Comparison of ENCODE assay signal across 28 cellular contexts in the genomic region with DNA sequence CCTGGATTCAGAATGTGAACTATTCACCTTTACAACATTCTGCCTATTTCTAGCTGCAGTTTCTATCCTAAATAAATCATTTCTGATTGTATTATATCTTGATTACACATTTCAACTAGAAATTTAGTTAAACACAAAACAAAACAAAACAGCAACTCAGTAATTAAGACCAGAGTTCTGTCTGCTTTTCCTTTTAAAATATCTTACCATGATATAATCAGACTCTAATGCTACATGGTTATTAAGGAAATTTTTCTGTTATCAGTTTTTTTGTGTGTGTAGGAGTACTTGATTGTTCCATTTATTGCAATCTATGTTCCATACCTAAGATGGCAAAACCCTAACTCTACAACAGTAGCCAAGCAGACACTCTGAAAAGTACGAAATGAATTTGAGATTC.
"Had no signal": no experiment of that assay in that cellular context is flagged by ENCODE, and none has a peak within 500 bp of the region (broad histone marks: within the 10 kb centered on the region; RNA-seq: fewer than 3 reads in every experiment).

No MANE protein-coding gene starts in this region.

- H2AFZ ChIP-seq: hepatocyte had no signal

- DNase-seq: colonic mucosa; cortex of kidney; dermis blood vessel endothelial cell; dorsolateral prefrontal cortex; effector CD4-positive, alpha-beta T cell; effector CD8-positive, alpha-beta T cell; effector memory CD4-positive, alpha-beta T cell; effector memory CD8-positive, alpha-beta T cell; endodermal cell; erythroblast; esophagus squamous epithelium; foreskin fibroblast; foreskin keratinocyte; foreskin melanocyte; gastrocnemius medialis; glutamatergic neuron; head of caudate nucleus; heart left ventricle; heart right ventricle had no signal

- H3K27ac ChIP-seq: colonic mucosa, coronary artery, dorsolateral prefrontal cortex, epithelial cell of prostate, esophagus muscularis mucosa, esophagus squamous epithelium, foreskin keratinocyte, gastrocnemius medialis, gastroesophageal sphincter, heart left ventricle, heart right ventricle, hepatocyte had no signal

- H3K27me3 ChIP-seq: colonic mucosa, dorsolateral prefrontal cortex, esophagus muscularis mucosa, esophagus squamous epithelium, foreskin keratinocyte, gastrocnemius medialis, heart left ventricle, heart right ventricle, hepatocyte had no signal

- H3K79me2 ChIP-seq: hepatocyte had no signal

- H3K36me3 ChIP-seq: colonic mucosa, esophagus muscularis mucosa, esophagus squamous epithelium, gastrocnemius medialis, gastroesophageal sphincter, heart left ventricle, heart right ventricle had no signal

- H3K9me3 ChIP-seq: colonic mucosa, esophagus muscularis mucosa, esophagus squamous epithelium, gastrocnemius medialis, gastroesophageal sphincter, heart left ventricle had no signal

- FAIRE-seq: colon, endothelial cell of umbilical vein, frontal cortex had no signal

- H3K4me3 ChIP-seq: colonic mucosa, coronary artery, dorsolateral prefrontal cortex, esophagus muscularis mucosa, esophagus squamous epithelium, gastrocnemius medialis, gastroesophageal sphincter, heart left ventricle, heart right ventricle, hepatocyte had no signal

- H3K4me1 ChIP-seq: colonic mucosa, esophagus muscularis mucosa, esophagus squamous epithelium, foreskin keratinocyte, gastrocnemius medialis, gastroesophageal sphincter, heart left ventricle, heart right ventricle had no signal

- ATAC-seq: effector memory CD8-positive, alpha-beta T cell; esophagus mucosa; foreskin keratinocyte; gastrocnemius medialis; gastroesophageal sphincter; heart left ventricle; heart right ventricle had no signal

- H3K4me2 ChIP-seq: hepatocyte had no signal
